ENCODE assay signal across 8 cellular contexts in genomic region chr12:100741084-100741711, GRCh38. TPM values are rescaled to one million over a fixed set of nuclear protein-coding genes. Genes with fewer than 3 reads are reported as not detected.
DNase-seq lines count a peak whose midpoint lies in the region; ATAC-seq and TF ChIP-seq lines count a peak whose summit lies in the region.

No MANE protein-coding gene starts in this region.

- intact Hi-C loops in esophagus muscularis mucosa (cut with DNase I), result no loop called here

- no peak for TF ChIP-seq POLR2A in esophagus muscularis mucosa (IDR thresholded peaks at IDR 0.05; ENCODE audit: low read depth)

- H3K36me3 ChIP-seq in BJ (ENCODE audit: control insufficient read depth, insufficient read depth, low read length) (no peaks in the 10 kb centered on the region; the same call in 1 of the 2 replicates), esophagus muscularis mucosa (no peaks in the 10 kb centered on the region)

- TF ChIP-seq EP300 in esophagus muscularis mucosa (IDR thresholded peaks at IDR 0.05), result no peak

- ATAC-seq in GM18868 (IDR thresholded peaks at IDR 0.05; ENCODE audit: unreplicated experiment) (peak; percentile 50), HG03108 (IDR thresholded peaks at IDR 0.05; ENCODE audit: unreplicated experiment) (no peak), HG03135 (IDR thresholded peaks at IDR 0.05; ENCODE audit: unreplicated experiment) (no peak)

- H3K4me3 ChIP-seq in BJ (ENCODE audit: low read depth, low read length) (no peak overlapping the region), esophagus muscularis mucosa (no peak overlapping the region)

- H3K9me3 ChIP-seq in esophagus muscularis mucosa, result no peaks in the 10 kb centered on the region

- H3K27ac ChIP-seq in esophagus muscularis mucosa (replicated peaks in 1 of 4), result no peak overlapping the region

- CTCF ChIA-PET in BJ (lab: Yijun Ruan, JAX), result interaction anchor here (0.6 to 3.2 kb wide), 9 partner anchors 8 to 85 kb away, joined by 3 to 15 read pairs (median 4); no protein-coding TSS in a partner anchor

- 44% methylated on average over 3 of the region's 3 CpGs for WGBS in esophagus muscularis mucosa

- DNase-seq in BJ (ENCODE audit: low read depth) (no peak), NCI-H69 (lab: John Stamatoyannopoulos, UW) (peak; percentile 63), esophagus muscularis mucosa (ENCODE audit: extremely low spot score) (no peak), renal cortical epithelial cell (ENCODE audit: low read depth) (peak; percentile 41), UCSD-AML1 (lab: John Stamatoyannopoulos, UW; ENCODE audit: unreplicated experiment) (no peak)

- TF ChIP-seq CTCF in BJ (IDR thresholded peaks at IDR 0.05; ENCODE audit: insufficient read depth, low read depth, low read length), result peak; percentile 76
- peak; percentile 17 to 74 (median 43) for TF ChIP-seq CTCF in esophagus muscularis mucosa (IDR thresholded peaks at IDR 0.05)

- H3K27me3 ChIP-seq in BJ (ENCODE audit: control insufficient read depth, insufficient read depth, low read length), result no peaks in the 10 kb centered on the region
- peaks cover 0 to 5% (median 0%) of the 10 kb centered on the region in 4 donors for H3K27me3 ChIP-seq in esophagus muscularis mucosa

- POLR2A ChIA-PET in BJ (lab: Charles Lee), result no interaction called here

- no peaks in the 10 kb centered on the region for H3K4me1 ChIP-seq in esophagus muscularis mucosa

RNA-seq across cellular contexts. Expression of gene ANO4, which starts 53.4 kb away (rescaled TPM):
- polyA plus RNA-seq in BJ (2011; rRNA removed), result 7.1 and 8.0 TPM in 2 replicates
- polyA minus RNA-seq in BJ (2011; rRNA and poly(A)+ RNA removed), result 9.3 and 11.3 TPM in 2 replicates
- under 1 TPM in 2 of 4 donors, not detected in 2; 0.06 to 0.17 TPM for total RNA-seq in esophagus muscularis mucosa
- 2.1 and 4.0 TPM in 2 replicates for total RNA-seq in renal cortical epithelial cell

Comparison
In these comparisons a context has a peak if more than half of its experiments do, and no peak if none do; other contexts are left out.
1. DNase-seq: peak in NCI-H69 (single experiment) and renal cortical epithelial cell (single experiment); none in BJ (single experiment), esophagus muscularis mucosa (single experiment) and UCSD-AML1 (single experiment).